Comparison of ENCODE assay signal across 9 cellular contexts in the genomic region with DNA sequence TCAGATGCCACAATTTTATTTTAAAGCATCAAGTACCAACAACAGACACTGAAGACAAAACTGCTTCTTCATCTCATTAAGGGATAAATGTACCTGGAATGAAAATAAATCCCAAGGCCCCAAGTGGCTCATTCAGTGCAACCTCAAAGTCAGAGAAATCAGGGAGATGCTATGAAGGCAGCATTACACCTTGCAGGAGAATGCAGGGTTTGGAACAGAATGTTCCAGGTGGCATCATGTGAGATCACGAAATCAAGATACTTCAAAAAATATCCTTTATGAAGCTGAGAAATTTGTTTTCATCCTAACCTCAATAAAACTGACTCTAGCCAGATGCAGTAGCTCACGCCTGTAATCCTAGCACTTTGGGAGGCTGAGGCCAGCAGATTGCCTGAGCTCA.
"Had no signal": no experiment of that assay in that cellular context is flagged by ENCODE, and none has a peak within 500 bp of the region (broad histone marks: within the 10 kb centered on the region; RNA-seq: fewer than 3 reads in every experiment).

No MANE protein-coding gene starts in this region.

- H3K4me1 Mint-ChIP-seq: IgD-negative memory B cell had no signal

- H3K27ac ChIP-seq: HL-60, KMS-11 had no signal

- DNase-seq: IMR-90, KBM-7, KG1 had no signal

- H3K27ac Mint-ChIP-seq: IgD-negative memory B cell had no signal

- H3K4me3 Mint-ChIP-seq: IgD-negative memory B cell had no signal

- ATAC-seq: HepG2, K562 had no signal

- FAIRE-seq: HepG2, HTR-8/SVneo had no signal
